ENCODE assay signal across 1 cellular context in genomic region chr14:24309538-24310386, GRCh38.
TF ChIP-seq lines count a peak whose summit lies in the region.

Gene LTB4R2 (plus strand): TSS chr14:24310140. CDS start chr14:24310665, 525 bp downstream.

TF ChIP-seq in WTC11, 78 proteins besides CTCF, POLR2A, EP300 and RAD21 (continued from another document):
- no peak for TF ChIP-seq ZNF512 (CRISPR knock-in tag; IDR thresholded peaks at IDR 0.05; ENCODE audit: borderline replicate concordance)
- TF ChIP-seq ATF3 (CRISPR knock-in tag; conservative IDR thresholded peaks at IDR 0.05): no peak
- no peak for TF ChIP-seq FOXJ3 (CRISPR knock-in tag; IDR thresholded peaks at IDR 0.05; ENCODE audit: borderline replicate concordance)
